In the genomic region with DNA sequence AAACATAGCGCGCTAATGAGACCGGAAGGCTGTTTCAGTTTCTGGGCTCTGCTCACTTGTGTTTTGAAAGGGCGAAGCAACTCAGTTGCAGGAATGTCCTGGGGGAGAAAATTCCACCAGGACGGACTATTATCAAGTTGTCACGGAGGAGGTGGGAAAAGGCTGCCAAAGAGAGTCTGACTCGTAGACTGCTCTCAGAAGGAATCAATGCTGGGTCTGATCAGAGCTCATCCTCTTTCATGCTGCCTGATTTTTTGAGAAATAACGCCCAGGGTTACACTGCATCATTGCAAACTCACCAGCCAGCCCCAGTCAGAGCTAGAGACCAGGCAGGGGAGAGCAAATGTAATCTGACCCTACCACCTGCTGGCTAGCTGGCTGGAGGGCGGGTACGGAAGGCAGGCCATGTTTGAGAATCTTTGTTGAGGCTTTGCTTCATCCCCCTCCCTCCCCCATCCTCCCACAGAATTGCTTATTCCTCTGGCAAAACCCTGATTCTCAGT, we compare ENCODE assay signal across 8 cellular contexts. TPM values are rescaled to one million over a fixed set of nuclear protein-coding genes. Genes with fewer than 3 reads are reported as not detected.
A peak's percentile ranks its signal among the peaks of the same experiment; 100 is the strongest.
DNase-seq lines count a peak whose midpoint lies in the region; ATAC-seq and TF ChIP-seq lines count a peak whose summit lies in the region.

No MANE protein-coding gene starts in this region.

- WGBS in ovary, 3 donors, result 3 to 11% (median 8%) methylated on average over 10 of the region's 10 CpGs
- WGBS in spleen, 5 donors, result 75 to 84% (median 79%) methylated on average over 10 of the region's 10 CpGs

- H3K36me3 ChIP-seq in ES-I3 (ENCODE audit: insufficient read depth, low read length), result no peaks in the 10 kb centered on the region
- H3K36me3 ChIP-seq in ovary, result no peaks in the 10 kb centered on the region
- no peaks in the 10 kb centered on the region for H3K36me3 ChIP-seq in spleen

- H3K27ac ChIP-seq in ovary (peak overlapping the region in 1 of 2 donors; percentile 51), spleen (no peak overlapping the region)

- DNase-seq in NCI-H510A treated with DMSO at 0.1 percent for 48 hours (lab: John Stamatoyannopoulos, UW) (peak; percentile 88), fibroblast of pulmonary artery (ENCODE audit: low read depth) (peak; percentile 24), ovary (peak; percentile 48 to 73 (median 63)), spleen (no peak)
- no peak for DNase-seq in effector CD4-positive, alpha-beta T cell
- no peak for DNase-seq in activated T-cell treated with anti-CD3 and anti-CD28 coated beads, Interleukin-2, amount 50 U/mL, for 1 hour

- H3K9me3 ChIP-seq in ES-I3 (ENCODE audit: control insufficient read depth, insufficient read depth, low read length) (no peaks in the 10 kb centered on the region; the same call in 1 of the 2 replicates), ovary (no peaks in the 10 kb centered on the region), spleen (no peaks in the 10 kb centered on the region)

- intact Hi-C loops in ovary (cut with DNase I), result loop anchor here in 1 of 4 donors (5.0 kb wide), 1 partner anchor 37 kb away; the partner anchor contains the start of gene BCL9
- intact Hi-C loops in spleen (cut with DNase I; ENCODE audit: low total_unique reads), result no loop called here

- no peaks in the 10 kb centered on the region for H3K27me3 ChIP-seq in ovary
- no peaks in the 10 kb centered on the region for H3K27me3 ChIP-seq in spleen (replicated peaks in 1 of 7)

- TF ChIP-seq POLR2A in ovary (IDR thresholded peaks at IDR 0.05) (no peak), spleen (IDR thresholded peaks at IDR 0.05) (no peak)

- TF ChIP-seq CTCF in fibroblast of pulmonary artery (IDR thresholded peaks at IDR 0.05; ENCODE audit: low read length, missing control alignments), result no peak
- no peak for TF ChIP-seq CTCF in ovary (IDR thresholded peaks at IDR 0.05)
- no peak for TF ChIP-seq CTCF in spleen (IDR thresholded peaks at IDR 0.05 in 8 of 11, conservative IDR thresholded peaks at IDR 0.05 in 3 of 11)

- H3K4me1 ChIP-seq in ES-I3 (ENCODE audit: insufficient read depth, low read length) (peaks cover 15% of the 10 kb centered on the region), ovary (ENCODE audit: insufficient read depth) (no peaks in the 10 kb centered on the region), spleen (no peaks in the 10 kb centered on the region)

- no peak for ATAC-seq in GM19351 (IDR thresholded peaks at IDR 0.05; ENCODE audit: unreplicated experiment)

- H3K4me3 ChIP-seq in fibroblast of pulmonary artery (replicated peaks; ENCODE audit: low read depth, low read length), result no peak overlapping the region
- H3K4me3 ChIP-seq in ovary, result peak overlapping the region; percentile 15
- no peak overlapping the region for H3K4me3 ChIP-seq in spleen

- no peak for TF ChIP-seq EP300 in ovary (IDR thresholded peaks at IDR 0.05)

- H3K9ac ChIP-seq in ES-I3 (ENCODE audit: low read depth, low read length), result peak overlapping the region; percentile 36

RNA-seq across cellular contexts. Expression of gene BCL9, which starts 36.4 kb away (rescaled TPM):
- total RNA-seq in ovary (10 to 100 TPM in 6 of 7 donors, 1 to 10 TPM in 1; 9.3 to 37.9 (median 31.8) TPM), spleen (10 to 100 TPM in 5 of 7 donors, 1 to 10 TPM in 2; 5.5 to 13.9 (median 11.6) TPM)
- polyA plus RNA-seq in ovary (10 to 100 TPM; 10.8 to 32.9 TPM), spleen (1 to 10 TPM in 1 of 3 donors, under 1 TPM in 2; 0.70 to 3.3 (median 0.91) TPM)

Comparison
In these comparisons a context has a peak if more than half of its experiments do, and no peak if none do; other contexts are left out.
1. DNase-seq: peak in NCI-H510A treated with DMSO at 0.1 percent for 48 hours (single experiment), fibroblast of pulmonary artery (single experiment) and ovary (5 of 5); none in spleen (single experiment), effector CD4-positive, alpha-beta T cell (single experiment) and activated T-cell treated with anti-CD3 and anti-CD28 coated beads, Interleukin-2, amount 50 U/mL, for 1 hour (single experiment).